ENCODE assay signal across 1 cellular context in genomic region chr20:32357869-32358631, GRCh38.
TF ChIP-seq lines count a peak whose summit lies in the region.

Gene ASXL1, plus strand, starts transcription at chr20:32358331. Its CDS starts 445 bp downstream, at chr20:32358776.

TF ChIP-seq in HEK293, 187 proteins besides CTCF, POLR2A, EP300 and RAD21 (continued from another document):
- TF ChIP-seq, protein P1, sequence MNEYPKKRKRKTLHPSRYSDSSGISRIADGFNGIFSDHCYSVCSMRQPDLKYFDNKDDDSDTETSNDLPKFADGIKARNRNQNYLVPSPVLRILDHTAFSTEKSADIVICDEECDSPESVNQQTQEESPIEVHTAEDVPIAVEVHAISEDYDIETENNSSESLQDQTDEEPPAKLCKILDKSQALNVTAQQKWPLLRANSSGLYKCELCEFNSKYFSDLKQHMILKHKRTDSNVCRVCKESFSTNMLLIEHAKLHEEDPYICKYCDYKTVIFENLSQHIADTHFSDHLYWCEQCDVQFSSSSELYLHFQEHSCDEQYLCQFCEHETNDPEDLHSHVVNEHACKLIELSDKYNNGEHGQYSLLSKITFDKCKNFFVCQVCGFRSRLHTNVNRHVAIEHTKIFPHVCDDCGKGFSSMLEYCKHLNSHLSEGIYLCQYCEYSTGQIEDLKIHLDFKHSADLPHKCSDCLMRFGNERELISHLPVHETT (tag by site-specific recombination; IDR thresholded peaks at IDR 0.05) = peak; percentile 81
- TF ChIP-seq, protein P2, sequence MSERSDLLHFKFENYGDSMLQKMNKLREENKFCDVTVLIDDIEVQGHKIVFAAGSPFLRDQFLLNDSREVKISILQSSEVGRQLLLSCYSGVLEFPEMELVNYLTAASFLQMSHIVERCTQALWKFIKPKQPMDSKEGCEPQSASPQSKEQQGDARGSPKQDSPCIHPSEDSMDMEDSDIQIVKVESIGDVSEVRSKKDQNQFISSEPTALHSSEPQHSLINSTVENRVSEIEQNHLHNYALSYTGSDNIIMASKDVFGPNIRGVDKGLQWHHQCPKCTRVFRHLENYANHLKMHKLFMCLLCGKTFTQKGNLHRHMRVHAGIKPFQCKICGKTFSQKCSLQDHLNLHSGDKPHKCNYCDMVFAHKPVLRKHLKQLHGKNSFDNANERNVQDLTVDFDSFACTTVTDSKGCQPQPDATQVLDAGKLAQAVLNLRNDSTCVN (tag by site-specific recombination; optimal IDR thresholded peaks at IDR 0.05) = peak; percentile 86
- no peak for TF ChIP-seq GFI1B (tag by site-specific recombination; IDR thresholded peaks at IDR 0.05)
- TF ChIP-seq ZNF311 (tag by site-specific recombination; IDR thresholded peaks at IDR 0.05; ENCODE audit: borderline replicate concordance) = no peak
- TF ChIP-seq ZNF654 (tag by site-specific recombination; IDR thresholded peaks at IDR 0.05; ENCODE audit: low read depth) = no peak
- TF ChIP-seq, protein P3, sequence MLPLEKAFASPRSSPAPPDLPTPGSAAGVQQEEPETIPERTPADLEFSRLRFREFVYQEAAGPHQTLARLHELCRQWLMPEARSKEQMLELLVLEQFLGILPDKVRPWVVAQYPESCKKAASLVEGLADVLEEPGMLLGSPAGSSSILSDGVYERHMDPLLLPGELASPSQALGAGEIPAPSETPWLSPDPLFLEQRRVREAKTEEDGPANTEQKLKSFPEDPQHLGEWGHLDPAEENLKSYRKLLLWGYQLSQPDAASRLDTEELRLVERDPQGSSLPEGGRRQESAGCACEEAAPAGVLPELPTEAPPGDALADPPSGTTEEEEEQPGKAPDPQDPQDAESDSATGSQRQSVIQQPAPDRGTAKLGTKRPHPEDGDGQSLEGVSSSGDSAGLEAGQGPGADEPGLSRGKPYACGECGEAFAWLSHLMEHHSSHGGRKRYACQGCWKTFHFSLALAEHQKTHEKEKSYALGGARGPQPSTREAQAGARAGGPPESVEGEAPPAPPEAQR (tag by site-specific recombination; IDR thresholded peaks at IDR 0.05) = no peak
- peak; percentile 80 for TF ChIP-seq ZNF341 (tag by site-specific recombination; IDR thresholded peaks at IDR 0.05; ENCODE audit: low read depth)
- TF ChIP-seq ZNF555 (tag by site-specific recombination; conservative IDR thresholded peaks at IDR 0.05) = no peak
- TF ChIP-seq ZNF223 (tag by site-specific recombination; IDR thresholded peaks at IDR 0.05) = no peak
- TF ChIP-seq ZNF521 (tag by site-specific recombination; IDR thresholded peaks at IDR 0.05) = no peak
- TF ChIP-seq ZNF133 (tag by site-specific recombination; IDR thresholded peaks at IDR 0.05) = no peak
- peak; percentile 77 for TF ChIP-seq ZIC2 (tag by site-specific recombination; IDR thresholded peaks at IDR 0.05)
- TF ChIP-seq ZNF776 (tag by site-specific recombination; IDR thresholded peaks at IDR 0.05; ENCODE audit: borderline replicate concordance) = no peak
- TF ChIP-seq KLF17 (tag by site-specific recombination; IDR thresholded peaks at IDR 0.05) = peak; percentile 67
- TF ChIP-seq ZNF449 (tag by site-specific recombination; IDR thresholded peaks at IDR 0.05) = peak; percentile 38; the same call in 1 of the 2 replicates
- TF ChIP-seq SP2 (tag by site-specific recombination; IDR thresholded peaks at IDR 0.05) = peak; percentile 83
- peak; percentile 78 for TF ChIP-seq KLF9 (tag by site-specific recombination; IDR thresholded peaks at IDR 0.05; ENCODE audit: low read depth)
- TF ChIP-seq ZNF354C (tag by site-specific recombination; IDR thresholded peaks at IDR 0.05; ENCODE audit: borderline replicate concordance, low read depth) = no peak
- peak; percentile 100 for TF ChIP-seq ZXDB (tag by site-specific recombination; IDR thresholded peaks at IDR 0.05)
- TF ChIP-seq ZNF792 (tag by site-specific recombination; IDR thresholded peaks at IDR 0.05) = no peak
- no peak for TF ChIP-seq ZNF112 (tag by site-specific recombination; IDR thresholded peaks at IDR 0.05)
- no peak for TF ChIP-seq SCRT2 (tag by site-specific recombination; IDR thresholded peaks at IDR 0.05)
- TF ChIP-seq ZBTB8A (tag by site-specific recombination; IDR thresholded peaks at IDR 0.05) = peak; percentile 55
- TF ChIP-seq ZNF514 (tag by site-specific recombination; IDR thresholded peaks at IDR 0.05) = no peak
- TF ChIP-seq ZNF596 (tag by site-specific recombination; IDR thresholded peaks at IDR 0.05) = peak; percentile 41; the same call in 1 of the 2 replicates
- TF ChIP-seq SCRT1 (tag by site-specific recombination; IDR thresholded peaks at IDR 0.05; ENCODE audit: borderline replicate concordance) = no peak
- peak; percentile 76 for TF ChIP-seq ZNF629 (tag by site-specific recombination; IDR thresholded peaks at IDR 0.05)
- no peak for TF ChIP-seq ZNF121 (tag by site-specific recombination; IDR thresholded peaks at IDR 0.05)
- no peak for TF ChIP-seq RBAK (tag by site-specific recombination; IDR thresholded peaks at IDR 0.05)
- TF ChIP-seq ZNF423 (tag by site-specific recombination; IDR thresholded peaks at IDR 0.05) = no peak
- TF ChIP-seq ZBTB11 (tag by site-specific recombination; conservative IDR thresholded peaks at IDR 0.05; ENCODE audit: low read depth) = peak; percentile 93
- no peak for TF ChIP-seq ZNF529 (tag by site-specific recombination; IDR thresholded peaks at IDR 0.05; ENCODE audit: insufficient replicate concordance)
- TF ChIP-seq ZNF114 (tag by site-specific recombination; IDR thresholded peaks at IDR 0.05) = no peak
- 0 out of 2 replicates have a peak, but pooled peaks have one; percentile 49 for TF ChIP-seq ZNF10 (tag by site-specific recombination; IDR thresholded peaks at IDR 0.05)
- TF ChIP-seq ZFP69B (tag by site-specific recombination; IDR thresholded peaks at IDR 0.05) = no peak
- peak; percentile 96 for TF ChIP-seq KLF8 (tag by site-specific recombination; IDR thresholded peaks at IDR 0.05)
- no peak for TF ChIP-seq ZNF473 (tag by site-specific recombination; IDR thresholded peaks at IDR 0.05)
- TF ChIP-seq ZNF623 (tag by site-specific recombination; IDR thresholded peaks at IDR 0.05) = 0 out of 2 replicates have a peak, but pooled peaks have one; percentile 19
- peak; percentile 84 for TF ChIP-seq ZBTB10 (tag by site-specific recombination; IDR thresholded peaks at IDR 0.05)
- TF ChIP-seq ZNF549 (tag by site-specific recombination; IDR thresholded peaks at IDR 0.05) = no peak
- TF ChIP-seq ZNF350 (tag by site-specific recombination; IDR thresholded peaks at IDR 0.05) = no peak
- no peak for TF ChIP-seq ZNF707 (tag by site-specific recombination; IDR thresholded peaks at IDR 0.05)
- 0 out of 2 replicates have a peak, but pooled peaks have one; percentile 32 for TF ChIP-seq ZNF610 (tag by site-specific recombination; IDR thresholded peaks at IDR 0.05; ENCODE audit: borderline replicate concordance)
- peak; percentile 82 for TF ChIP-seq MZF1 (tag by site-specific recombination; IDR thresholded peaks at IDR 0.05; ENCODE audit: borderline replicate concordance)
- no peak for TF ChIP-seq ZNF580 (tag by site-specific recombination; IDR thresholded peaks at IDR 0.05)
- peak; percentile 95 for TF ChIP-seq EGR2 (tag by site-specific recombination; IDR thresholded peaks at IDR 0.05; ENCODE audit: low read depth)
- peak; percentile 90 for TF ChIP-seq YY1 (tag by site-specific recombination; IDR thresholded peaks at IDR 0.05)
- TF ChIP-seq ZFP3 (tag by site-specific recombination; IDR thresholded peaks at IDR 0.05; ENCODE audit: low read depth) = no peak
- no peak for TF ChIP-seq ZNF37A (tag by site-specific recombination; IDR thresholded peaks at IDR 0.05)
- no peak for TF ChIP-seq ZNF214 (tag by site-specific recombination; IDR thresholded peaks at IDR 0.05; ENCODE audit: borderline replicate concordance)
- TF ChIP-seq, protein P4, sequence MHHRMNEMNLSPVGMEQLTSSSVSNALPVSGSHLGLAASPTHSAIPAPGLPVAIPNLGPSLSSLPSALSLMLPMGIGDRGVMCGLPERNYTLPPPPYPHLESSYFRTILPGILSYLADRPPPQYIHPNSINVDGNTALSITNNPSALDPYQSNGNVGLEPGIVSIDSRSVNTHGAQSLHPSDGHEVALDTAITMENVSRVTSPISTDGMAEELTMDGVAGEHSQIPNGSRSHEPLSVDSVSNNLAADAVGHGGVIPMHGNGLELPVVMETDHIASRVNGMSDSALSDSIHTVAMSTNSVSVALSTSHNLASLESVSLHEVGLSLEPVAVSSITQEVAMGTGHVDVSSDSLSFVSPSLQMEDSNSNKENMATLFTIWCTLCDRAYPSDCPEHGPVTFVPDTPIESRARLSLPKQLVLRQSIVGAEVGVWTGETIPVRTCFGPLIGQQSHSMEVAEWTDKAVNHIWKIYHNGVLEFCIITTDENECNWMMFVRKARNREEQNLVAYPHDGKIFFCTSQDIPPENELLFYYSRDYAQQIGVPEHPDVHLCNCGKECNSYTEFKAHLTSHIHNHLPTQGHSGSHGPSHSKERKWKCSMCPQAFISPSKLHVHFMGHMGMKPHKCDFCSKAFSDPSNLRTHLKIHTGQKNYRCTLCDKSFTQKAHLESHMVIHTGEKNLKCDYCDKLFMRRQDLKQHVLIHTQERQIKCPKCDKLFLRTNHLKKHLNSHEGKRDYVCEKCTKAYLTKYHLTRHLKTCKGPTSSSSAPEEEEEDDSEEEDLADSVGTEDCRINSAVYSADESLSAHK (tag by site-specific recombination; IDR thresholded peaks at IDR 0.05) = peak; percentile 66
